Comparison of ENCODE assay signal across 8 cellular contexts in genomic region chr19:47848871-47849473, GRCh38. TPM values are rescaled to one million over a fixed set of nuclear protein-coding genes. Genes with fewer than 3 reads are reported as not detected.
A peak's percentile ranks its signal among the peaks of the same experiment; 100 is the strongest.
DNase-seq lines count a peak whose midpoint lies in the region; ATAC-seq and TF ChIP-seq lines count a peak whose summit lies in the region.

No MANE protein-coding gene starts in this region.

- H3K27me3 ChIP-seq in left lung, result peaks cover 11 to 99% of the 10 kb centered on the region in 2 donors

- no peak for ATAC-seq in left lung

- no peaks in the 10 kb centered on the region for H3K4me1 ChIP-seq in left lung

- no peaks in the 10 kb centered on the region for H3K9me3 ChIP-seq in left lung

- H3K4me3 ChIP-seq in WI38 (ENCODE audit: low read depth, low read length), result no peak overlapping the region
- no peak overlapping the region for H3K4me3 ChIP-seq in left lung
- H3K4me3 ChIP-seq in lower leg skin (ENCODE audit: low read depth, poor library complexity, severe bottlenecking), result no peak overlapping the region

- intact Hi-C loops in left lung (cut with DNase I) (no loop called here), lower leg skin (cut with DNase I; ENCODE audit: low total_unique reads) (no loop called here)

- peak; percentile 41 for TF ChIP-seq CTCF in WI38 (IDR thresholded peaks at IDR 0.05; ENCODE audit: low read depth, low read length)
- peak in 1 of 2 donors; percentile 20 for TF ChIP-seq CTCF in left lung (IDR thresholded peaks at IDR 0.05)
- no peak for TF ChIP-seq CTCF in lower leg skin (IDR thresholded peaks at IDR 0.05)

- H3K36me3 ChIP-seq in left lung, result no peaks in the 10 kb centered on the region

- WGBS in lower leg skin, 2 donors, result 4 to 6% methylated on average over 22 of the region's 22 CpGs

- peak; percentile 0 to 6 for DNase-seq in NOMO-1 (lab: John Stamatoyannopoulos, UW; ENCODE audit: unreplicated experiment in 2 of 2)
- no peak for DNase-seq in NOMO-1 treated with dmso at 0.1 percent for 144 hours (lab: John Stamatoyannopoulos, UW; ENCODE audit: unreplicated experiment)
- peak; percentile 32 to 50 for DNase-seq in erythroblast (lab: John Stamatoyannopoulos, UW)
- peak; percentile 2 to 4 for DNase-seq in stimulated activated CD8-positive, alpha-beta memory T cell treated with anti-CD3 and anti-CD28 coated beads, Interleukin-15, amount 100 ng/mL, for 48 hours (ENCODE audit: low read depth in 2 of 2)
- no peak for DNase-seq in epidermal melanocyte (ENCODE audit: insufficient read length, low spot score)
- no peak for DNase-seq in left lung
- DNase-seq in lower leg skin (ENCODE audit: low spot score in 2 of 2), result no peak

- no peak overlapping the region for H3K27ac ChIP-seq in left lung

- TF ChIP-seq POLR2A in erythroblast (IDR thresholded peaks at IDR 0.05; ENCODE audit: low read length) (no peak), lower leg skin (IDR thresholded peaks at IDR 0.05) (no peak)

RNA-seq across cellular contexts. Expression of gene TPRX2, which starts 10.1 kb away (rescaled TPM):
- total RNA-seq in left lung (not detected), lower leg skin (not detected)

RNA-seq across cellular contexts. Expression of gene CRX, which starts 27.2 kb away (rescaled TPM):
- not detected for total RNA-seq in left lung
- not detected for total RNA-seq in lower leg skin

RNA-seq across cellular contexts. Expression of gene SULT2A1, which starts 37.1 kb away (rescaled TPM):
- total RNA-seq in left lung, result not detected
- total RNA-seq in lower leg skin, result not detected

RNA-seq across cellular contexts. Expression of gene TPRX1, which starts 44.6 kb away (rescaled TPM):
- not detected for total RNA-seq in left lung
- not detected for total RNA-seq in lower leg skin

Comparison
In these comparisons a context has a peak if more than half of its experiments do, and no peak if none do; other contexts are left out.
1. DNase-seq: peak in NOMO-1 (2 of 2), erythroblast (2 of 2) and stimulated activated CD8-positive, alpha-beta memory T cell treated with anti-CD3 and anti-CD28 coated beads, Interleukin-15, amount 100 ng/mL, for 48 hours (2 of 2); none in NOMO-1 treated with dmso at 0.1 percent for 144 hours (single experiment), epidermal melanocyte (single experiment), left lung (0 of 2) and lower leg skin (0 of 2).